In genomic region chr7:138459300-138460175, GRCh38 we compare ENCODE assay signal across 8 cellular contexts. TPM values are rescaled to one million over a fixed set of nuclear protein-coding genes. Genes with fewer than 3 reads are reported as not detected.
A peak's percentile ranks its signal among the peaks of the same experiment; 100 is the strongest.
DNase-seq lines count a peak whose midpoint lies in the region; ATAC-seq and TF ChIP-seq lines count a peak whose summit lies in the region.

No MANE protein-coding gene starts in this region.

- peaks cover 36% of the 10 kb centered on the region for H3K79me2 ChIP-seq in Karpas-422 (ENCODE audit: low read length)

- H3K4me3 Mint-ChIP-seq in activated T-helper 1 cell treated with anti-CD3 and anti-CD28 coated beads, Interleukin-12 subunit alpha, Interleukin-12 subunit beta, Interleukin-2, Interleukin-4 antibody, amounts not matched to agents 30 ng/mL and 10 ng/mL and 1 ng/mL, durations not matched to agents 14 hours and 24 hours and 36 hours, result peak overlapping the region; percentile 79
- peak overlapping the region; percentile 91 for H3K4me3 Mint-ChIP-seq in natural killer cell treated with Interleukin-12 subunit alpha and Interleukin-12 subunit beta and Interleukin-15 and Interleukin-18, amount 100 ng/mL, for 72 hours

- H3K4me3 ChIP-seq in Karpas-422 (ENCODE audit: low read length) (peak overlapping the region; percentile 63), Panc1 (ENCODE audit: low read depth in 2 of 2, low read length in 2 of 2) (peak overlapping the region; percentile 66 to 96), fibroblast of pulmonary artery (replicated peaks; ENCODE audit: low read depth, low read length) (peak overlapping the region; percentile 54)

- H3K27me3 Mint-ChIP-seq in activated T-helper 1 cell treated with anti-CD3 and anti-CD28 coated beads, Interleukin-12 subunit alpha, Interleukin-12 subunit beta, Interleukin-2, Interleukin-4 antibody, amounts not matched to agents 30 ng/mL and 10 ng/mL and 1 ng/mL, durations not matched to agents 14 hours and 24 hours and 36 hours (ENCODE audit: insufficient read depth), result no peaks in the 10 kb centered on the region
- H3K27me3 Mint-ChIP-seq in natural killer cell treated with Interleukin-12 subunit alpha and Interleukin-12 subunit beta and Interleukin-15 and Interleukin-18, amount 100 ng/mL, for 72 hours, result peaks cover 3 to 9% of the 10 kb centered on the region in 2 donors

- CTCF ChIA-PET in Panc1 (lab: Charles Lee), result no interaction called here

- intact Hi-C loops in Panc1 (cut with micrococcal nuclease; ENCODE audit: unreplicated experiment), result no loop called here
- intact Hi-C loops in activated T-helper 1 cell treated with anti-CD3 and anti-CD28 coated beads, Interleukin-12 subunit alpha, Interleukin-12 subunit beta, Interleukin-2, Interleukin-4 antibody, amounts not matched to agents 30 ng/mL and 10 ng/mL and 1 ng/mL, durations not matched to agents 14 hours and 24 hours and 36 hours (cut with micrococcal nuclease), result loop anchor here (1.0 to 10.0 kb wide), 7 partner anchors 17 to 585 kb away; no protein-coding TSS in a partner anchor

- no peaks in the 10 kb centered on the region for H3K9me3 Mint-ChIP-seq in activated T-helper 1 cell treated with anti-CD3 and anti-CD28 coated beads, Interleukin-12 subunit alpha, Interleukin-12 subunit beta, Interleukin-2, Interleukin-4 antibody, amounts not matched to agents 30 ng/mL and 10 ng/mL and 1 ng/mL, durations not matched to agents 14 hours and 24 hours and 36 hours
- H3K9me3 Mint-ChIP-seq in natural killer cell treated with Interleukin-12 subunit alpha and Interleukin-12 subunit beta and Interleukin-15 and Interleukin-18, amount 100 ng/mL, for 72 hours, result no peaks in the 10 kb centered on the region

- peaks cover 12% of the 10 kb centered on the region for H3K4me1 ChIP-seq in Karpas-422 (ENCODE audit: low read length)
- H3K4me1 ChIP-seq in Panc1 (ENCODE audit: control insufficient read depth, insufficient read depth, low read length), result no peaks in the 10 kb centered on the region; the same call in 1 of the 2 replicates

- no peaks in the 10 kb centered on the region for H3K27me3 ChIP-seq in Karpas-422 (ENCODE audit: low read length)
- no peaks in the 10 kb centered on the region for H3K27me3 ChIP-seq in Panc1 (ENCODE audit: control insufficient read depth, insufficient read depth, low read length)

- in situ Hi-C loops in Panc1 (cut with HindIII; ENCODE audit: low pct_unique_long_range_greater_than_20kb, low sequenced_read_pairs), result no loop called here

- H3K4me1 Mint-ChIP-seq in activated T-helper 1 cell treated with anti-CD3 and anti-CD28 coated beads, Interleukin-12 subunit alpha, Interleukin-12 subunit beta, Interleukin-2, Interleukin-4 antibody, amounts not matched to agents 30 ng/mL and 10 ng/mL and 1 ng/mL, durations not matched to agents 14 hours and 24 hours and 36 hours (ENCODE audit: low read depth), result peaks cover 26% of the 10 kb centered on the region
- H3K4me1 Mint-ChIP-seq in natural killer cell treated with Interleukin-12 subunit alpha and Interleukin-12 subunit beta and Interleukin-15 and Interleukin-18, amount 100 ng/mL, for 72 hours (ENCODE audit: low read depth in 2 of 2), result peaks cover 12 to 28% of the 10 kb centered on the region in 2 donors

- BruUV-seq in Panc1 (replicated peaks; lab: Mats Ljungman, UMichigan), result no TSS peak

- H3K9ac ChIP-seq in Karpas-422 (ENCODE audit: low read length), result peak overlapping the region; percentile 54

- peak; percentile 99 for DNase-seq in DMS53 treated with DMSO at 0.1 percent for 48 hours (lab: John Stamatoyannopoulos, UW; ENCODE audit: unreplicated experiment)
- DNase-seq in Karpas-422, result peak; percentile 99
- DNase-seq in Panc1 (ENCODE audit: low read depth, low spot score), result peak; percentile 97
- peak; percentile 97 for DNase-seq in activated T-helper 1 cell treated with anti-CD3 and anti-CD28 coated beads, Interleukin-12 subunit alpha, Interleukin-12 subunit beta, Interleukin-2, Interleukin-4 antibody, amounts not matched to agents 30 ng/mL and 10 ng/mL and 1 ng/mL, durations not matched to agents 14 hours and 24 hours and 36 hours (ENCODE audit: low spot score)
- peak; percentile 98 for DNase-seq in fibroblast of pulmonary artery (ENCODE audit: low read depth)
- DNase-seq in natural killer cell treated with Interleukin-12 subunit alpha and Interleukin-12 subunit beta and Interleukin-15 and Interleukin-18, amount 100 ng/mL, for 72 hours (ENCODE audit: low spot score), result peak; percentile 98
- DNase-seq in stimulated activated naive CD8-positive, alpha-beta T cell treated with anti-CD3 and anti-CD28 coated beads, Interleukin-15, Interleukin-2, amounts not matched to agents 100 U/mL and 50 U/mL, for 24 hours, result peak; percentile 97

- no peaks in the 10 kb centered on the region for H3K9me3 ChIP-seq in Karpas-422 (ENCODE audit: low read length)
- no peaks in the 10 kb centered on the region for H3K9me3 ChIP-seq in Panc1 (ENCODE audit: control insufficient read depth, insufficient read depth, low read depth, low read length)

- POLR2A ChIA-PET in Panc1 (lab: Charles Lee), result no interaction called here

- peak; percentile 83 for ATAC-seq in GM21825 (IDR thresholded peaks at IDR 0.05; ENCODE audit: unreplicated experiment)
- peak; percentile 95 for ATAC-seq in Panc1
- peak; percentile 94 for ATAC-seq in natural killer cell treated with Interleukin-12 subunit alpha and Interleukin-12 subunit beta and Interleukin-15 and Interleukin-18, amount 100 ng/mL, for 72 hours
- peak; percentile 91 for ATAC-seq in stimulated activated naive CD8-positive, alpha-beta T cell treated with anti-CD3 and anti-CD28 coated beads, Interleukin-15, Interleukin-2, amounts not matched to agents 100 U/mL and 50 U/mL, for 24 hours

- H3K27ac ChIP-seq in Karpas-422 (ENCODE audit: low read length) (no peak overlapping the region), Panc1 (ENCODE audit: low read length) (peak overlapping the region; percentile 93)

- TF ChIP-seq CTCF in Panc1 (IDR thresholded peaks at IDR 0.05) (no peak), fibroblast of pulmonary artery (IDR thresholded peaks at IDR 0.05; ENCODE audit: low read length, missing control alignments) (peak; percentile 10)

- H3K4me2 ChIP-seq in Karpas-422 (ENCODE audit: low read depth, low read length, poor library complexity, severe bottlenecking), result peak overlapping the region; percentile 68

- peaks cover 11% of the 10 kb centered on the region for H3K36me3 Mint-ChIP-seq in activated T-helper 1 cell treated with anti-CD3 and anti-CD28 coated beads, Interleukin-12 subunit alpha, Interleukin-12 subunit beta, Interleukin-2, Interleukin-4 antibody, amounts not matched to agents 30 ng/mL and 10 ng/mL and 1 ng/mL, durations not matched to agents 14 hours and 24 hours and 36 hours (ENCODE audit: low read depth)
- no peaks in the 10 kb centered on the region for H3K36me3 Mint-ChIP-seq in natural killer cell treated with Interleukin-12 subunit alpha and Interleukin-12 subunit beta and Interleukin-15 and Interleukin-18, amount 100 ng/mL, for 72 hours

- H3K9me2 ChIP-seq in Karpas-422 (replicated peaks; ENCODE audit: insufficient read depth, low read length), result no peaks in the 10 kb centered on the region

- peak overlapping the region; percentile 86; the same call in 1 of the 2 replicates for H2AFZ ChIP-seq in Karpas-422 (ENCODE audit: low read length)

- peaks cover 3% of the 10 kb centered on the region for H3K36me3 ChIP-seq in Karpas-422 (ENCODE audit: insufficient read depth, low read length)
- H3K36me3 ChIP-seq in Panc1 (ENCODE audit: control insufficient read depth, insufficient read depth, low read length), result no peaks in the 10 kb centered on the region; the same call in 1 of the 2 replicates

- peaks cover 4% of the 10 kb centered on the region; the same call in 1 of the 2 replicates for H4K20me1 ChIP-seq in Karpas-422 (ENCODE audit: insufficient read depth, low read depth, low read length)

- peak overlapping the region; percentile 18 for H3K27ac Mint-ChIP-seq in activated T-helper 1 cell treated with anti-CD3 and anti-CD28 coated beads, Interleukin-12 subunit alpha, Interleukin-12 subunit beta, Interleukin-2, Interleukin-4 antibody, amounts not matched to agents 30 ng/mL and 10 ng/mL and 1 ng/mL, durations not matched to agents 14 hours and 24 hours and 36 hours
- H3K27ac Mint-ChIP-seq in natural killer cell treated with Interleukin-12 subunit alpha and Interleukin-12 subunit beta and Interleukin-15 and Interleukin-18, amount 100 ng/mL, for 72 hours, result peak overlapping the region; percentile 73 to 88

RNA-seq across cellular contexts. Expression of gene TRIM24, which starts 0.5 kb away (rescaled TPM):
- total RNA-seq in Karpas-422 (2014; rRNA removed; shearing (Covaris generic); ENCODE audit: low replicate concordance), result 12.6 and 17.4 TPM in 2 replicates
- 28.4 TPM for total RNA-seq in Panc1 (2021; ENCODE audit: unreplicated experiment)
- polyA plus RNA-seq in Panc1 (2012; ENCODE audit: insufficient read length), result 17.8 TPM
- 15.7 and 17.1 TPM in 2 replicates for total RNA-seq in activated T-helper 1 cell treated with anti-CD3 and anti-CD28 coated beads, Interleukin-12 subunit alpha, Interleukin-12 subunit beta, Interleukin-2, Interleukin-4 antibody, amounts not matched to agents 30 ng/mL and 10 ng/mL and 1 ng/mL, durations not matched to agents 14 hours and 24 hours and 36 hours
- total RNA-seq in natural killer cell treated with Interleukin-12 subunit alpha and Interleukin-12 subunit beta and Interleukin-15 and Interleukin-18, amount 100 ng/mL, for 72 hours, result 10 to 100 TPM; 15.2 to 26.2 TPM
